ENCODE assay signal across 27 cellular contexts in genomic region chr6:136085370-136086115, GRCh38.
DNase-seq lines count a peak whose midpoint lies in the region; ATAC-seq and TF ChIP-seq lines count a peak whose summit lies in the region.
"Had no signal": no experiment of that assay in that cellular context is flagged by ENCODE, and none has a peak within 500 bp of the region (broad histone marks: within the 10 kb centered on the region; RNA-seq: fewer than 3 reads in every experiment).

No MANE protein-coding gene starts in this region.

- no peaks in the 10 kb centered on the region for H3K36me3 ChIP-seq in left lung
- H3K36me3 ChIP-seq: gastrocnemius medialis, SJSA1, transverse colon, WERI-Rb-1 had no signal

- intact Hi-C loops in left lung (cut with DNase I): no loop called here

- H3K9me3 ChIP-seq in left lung: no peaks in the 10 kb centered on the region
- H3K9me3 ChIP-seq: Caco-2, gastrocnemius medialis, SJSA1, transverse colon had no signal

- no peak overlapping the region for H3K4me3 ChIP-seq in left lung
- H3K4me3 ChIP-seq: gastrocnemius medialis, SJSA1, transverse colon had no signal

- peak; percentile 77 for ATAC-seq in left lung
- ATAC-seq in GM18870 (IDR thresholded peaks at IDR 0.05; ENCODE audit: unreplicated experiment): no peak
- ATAC-seq in GM19328 (IDR thresholded peaks at IDR 0.05; ENCODE audit: unreplicated experiment): no peak
- ATAC-seq: gastrocnemius medialis; natural killer cell treated with Interleukin-12 subunit alpha and Interleukin-12 subunit beta and Interleukin-15 and Interleukin-18, amount 100 ng/mL, for 72 hours; Panc1; stimulated activated naive CD8-positive, alpha-beta T cell treated with anti-CD3 and anti-CD28 coated beads, Interleukin-15, Interleukin-2, amounts not matched to agents 100 U/mL and 50 U/mL, for 24 hours; T-helper 17 cell had no signal

- H3K27me3 ChIP-seq in left lung: no peaks in the 10 kb centered on the region
- H3K27me3 ChIP-seq: gastrocnemius medialis, SJSA1, transverse colon had no signal

- peaks cover 0 to 14% of the 10 kb centered on the region in 2 donors for H3K4me1 ChIP-seq in left lung
- H3K4me1 ChIP-seq: Caco-2, SJSA1, transverse colon had no signal

- TF ChIP-seq CTCF in left lung (IDR thresholded peaks at IDR 0.05): no peak

- H3K27ac ChIP-seq in left lung: no peak overlapping the region
- H3K27ac ChIP-seq: epithelial cell of prostate, gastrocnemius medialis, SJSA1, WERI-Rb-1 had no signal

- DNase-seq in GM03348 (ENCODE audit: low spot score) (peak; percentile 14), amniotic epithelial cell (ENCODE audit: low read depth) (peak; percentile 81), left lung (no peak), stromal cell of bone marrow (ENCODE audit: low read depth) (peak; percentile 43)
- DNase-seq in NK-92 treated with Interleukin-12 subunit alpha and Interleukin-12 subunit beta, amount 100 ng/mL, for 24 hours (lab: John Stamatoyannopoulos, UW): no peak
- DNase-seq: activated CD4-positive, alpha-beta memory T cell treated with anti-CD3 and anti-CD28 coated beads for 36 hours; activated gamma-delta T cell treated with Interleukin-2 at 50 U/mL for 16 hours; amniotic stem cell; Caco-2; central memory CD4-positive, alpha-beta T cell; gastrocnemius medialis; kidney; NCI-H146; NCI-H2227 treated with DMSO at 0.1 percent for 48 hours; posterior cingulate gyrus; small intestine; stimulated activated CD4-positive, alpha-beta T cell treated with anti-CD3 and anti-CD28 coated beads, Interleukin-2, amount 100 ng/mL, for 48 hours; stimulated activated naive CD8-positive, alpha-beta T cell treated with anti-CD3 and anti-CD28 coated beads, Interleukin-15, Interleukin-2, amounts not matched to agents 100 U/mL and 50 U/mL, for 24 hours; T-helper 17 cell; transverse colon; WERI-Rb-1 had no signal

Comparison
In these comparisons a context has a peak if more than half of its experiments do, and no peak if none do; other contexts are left out.
1. DNase-seq: peak in GM03348 (single experiment), amniotic epithelial cell (single experiment) and stromal cell of bone marrow (single experiment); none in left lung (0 of 2) and NK-92 treated with Interleukin-12 subunit alpha and Interleukin-12 subunit beta, amount 100 ng/mL, for 24 hours (single experiment).